ENCODE assay signal across 1 cellular context in genomic region chr10:70672165-70672992, GRCh38.
A peak's percentile ranks its signal among the peaks of the same experiment; 100 is the strongest.
TF ChIP-seq lines count a peak whose summit lies in the region.

A gene with protein sequence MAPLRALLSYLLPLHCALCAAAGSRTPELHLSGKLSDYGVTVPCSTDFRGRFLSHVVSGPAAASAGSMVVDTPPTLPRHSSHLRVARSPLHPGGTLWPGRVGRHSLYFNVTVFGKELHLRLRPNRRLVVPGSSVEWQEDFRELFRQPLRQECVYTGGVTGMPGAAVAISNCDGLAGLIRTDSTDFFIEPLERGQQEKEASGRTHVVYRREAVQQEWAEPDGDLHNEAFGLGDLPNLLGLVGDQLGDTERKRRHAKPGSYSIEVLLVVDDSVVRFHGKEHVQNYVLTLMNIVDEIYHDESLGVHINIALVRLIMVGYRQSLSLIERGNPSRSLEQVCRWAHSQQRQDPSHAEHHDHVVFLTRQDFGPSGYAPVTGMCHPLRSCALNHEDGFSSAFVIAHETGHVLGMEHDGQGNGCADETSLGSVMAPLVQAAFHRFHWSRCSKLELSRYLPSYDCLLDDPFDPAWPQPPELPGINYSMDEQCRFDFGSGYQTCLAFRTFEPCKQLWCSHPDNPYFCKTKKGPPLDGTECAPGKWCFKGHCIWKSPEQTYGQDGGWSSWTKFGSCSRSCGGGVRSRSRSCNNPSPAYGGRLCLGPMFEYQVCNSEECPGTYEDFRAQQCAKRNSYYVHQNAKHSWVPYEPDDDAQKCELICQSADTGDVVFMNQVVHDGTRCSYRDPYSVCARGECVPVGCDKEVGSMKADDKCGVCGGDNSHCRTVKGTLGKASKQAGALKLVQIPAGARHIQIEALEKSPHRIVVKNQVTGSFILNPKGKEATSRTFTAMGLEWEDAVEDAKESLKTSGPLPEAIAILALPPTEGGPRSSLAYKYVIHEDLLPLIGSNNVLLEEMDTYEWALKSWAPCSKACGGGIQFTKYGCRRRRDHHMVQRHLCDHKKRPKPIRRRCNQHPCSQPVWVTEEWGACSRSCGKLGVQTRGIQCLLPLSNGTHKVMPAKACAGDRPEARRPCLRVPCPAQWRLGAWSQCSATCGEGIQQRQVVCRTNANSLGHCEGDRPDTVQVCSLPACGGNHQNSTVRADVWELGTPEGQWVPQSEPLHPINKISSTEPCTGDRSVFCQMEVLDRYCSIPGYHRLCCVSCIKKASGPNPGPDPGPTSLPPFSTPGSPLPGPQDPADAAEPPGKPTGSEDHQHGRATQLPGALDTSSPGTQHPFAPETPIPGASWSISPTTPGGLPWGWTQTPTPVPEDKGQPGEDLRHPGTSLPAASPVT (plus strand): TSS chr10:70672506. CDS start chr10:70672803, 297 bp downstream.

TF ChIP-seq in K562, 482 proteins besides CTCF, POLR2A, EP300 and RAD21 (continued from another document and continues in another):
- TF ChIP-seq, protein P1, sequence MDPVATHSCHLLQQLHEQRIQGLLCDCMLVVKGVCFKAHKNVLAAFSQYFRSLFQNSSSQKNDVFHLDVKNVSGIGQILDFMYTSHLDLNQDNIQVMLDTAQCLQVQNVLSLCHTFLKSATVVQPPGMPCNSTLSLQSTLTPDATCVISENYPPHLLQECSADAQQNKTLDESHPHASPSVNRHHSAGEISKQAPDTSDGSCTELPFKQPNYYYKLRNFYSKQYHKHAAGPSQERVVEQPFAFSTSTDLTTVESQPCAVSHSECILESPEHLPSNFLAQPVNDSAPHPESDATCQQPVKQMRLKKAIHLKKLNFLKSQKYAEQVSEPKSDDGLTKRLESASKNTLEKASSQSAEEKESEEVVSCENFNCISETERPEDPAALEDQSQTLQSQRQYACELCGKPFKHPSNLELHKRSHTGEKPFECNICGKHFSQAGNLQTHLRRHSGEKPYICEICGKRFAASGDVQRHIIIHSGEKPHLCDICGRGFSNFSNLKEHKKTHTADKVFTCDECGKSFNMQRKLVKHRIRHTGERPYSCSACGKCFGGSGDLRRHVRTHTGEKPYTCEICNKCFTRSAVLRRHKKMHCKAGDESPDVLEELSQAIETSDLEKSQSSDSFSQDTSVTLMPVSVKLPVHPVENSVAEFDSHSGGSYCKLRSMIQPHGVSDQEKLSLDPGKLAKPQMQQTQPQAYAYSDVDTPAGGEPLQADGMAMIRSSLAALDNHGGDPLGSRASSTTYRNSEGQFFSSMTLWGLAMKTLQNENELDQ (CRISPR knock-in tag; IDR thresholded peaks at IDR 0.05; ENCODE audit: borderline replicate concordance): no peak
- TF ChIP-seq, protein P2, sequence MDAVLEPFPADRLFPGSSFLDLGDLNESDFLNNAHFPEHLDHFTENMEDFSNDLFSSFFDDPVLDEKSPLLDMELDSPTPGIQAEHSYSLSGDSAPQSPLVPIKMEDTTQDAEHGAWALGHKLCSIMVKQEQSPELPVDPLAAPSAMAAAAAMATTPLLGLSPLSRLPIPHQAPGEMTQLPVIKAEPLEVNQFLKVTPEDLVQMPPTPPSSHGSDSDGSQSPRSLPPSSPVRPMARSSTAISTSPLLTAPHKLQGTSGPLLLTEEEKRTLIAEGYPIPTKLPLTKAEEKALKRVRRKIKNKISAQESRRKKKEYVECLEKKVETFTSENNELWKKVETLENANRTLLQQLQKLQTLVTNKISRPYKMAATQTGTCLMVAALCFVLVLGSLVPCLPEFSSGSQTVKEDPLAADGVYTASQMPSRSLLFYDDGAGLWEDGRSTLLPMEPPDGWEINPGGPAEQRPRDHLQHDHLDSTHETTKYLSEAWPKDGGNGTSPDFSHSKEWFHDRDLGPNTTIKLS (IDR thresholded peaks at IDR 0.05; ENCODE audit: borderline replicate concordance, low read depth): 0 out of 2 replicates have a peak, but pooled peaks have one; percentile 68
- TF ChIP-seq POLR2B (IDR thresholded peaks at IDR 0.05; ENCODE audit: low read depth, partially characterized antibody) (peak; percentile 68), HNRNPH1 (optimal IDR thresholded peaks at IDR 0.05; ENCODE audit: low read depth, low read length) (no peak), TAF7 (tag; IDR thresholded peaks at IDR 0.05) (no peak), MYC (IDR thresholded peaks at IDR 0.05; ENCODE audit: low read depth, low read length) (peak; percentile 74), MYC (CRISPR knock-in tag; IDR thresholded peaks at IDR 0.05; ENCODE audit: borderline replicate concordance, low read depth) (no peak), TCF7 (IDR thresholded peaks at IDR 0.05; ENCODE audit: borderline replicate concordance) (no peak), CBX2 (IDR thresholded peaks at IDR 0.05; ENCODE audit: insufficient read depth, low read length, poor library complexity, severe bottlenecking) (no peak), ESRRA (IDR thresholded peaks at IDR 0.05; ENCODE audit: borderline replicate concordance, low read depth) (0 out of 2 replicates have a peak, but pooled peaks have one; percentile 5), TSHZ1 (CRISPR knock-in tag; IDR thresholded peaks at IDR 0.05) (no peak), ZNF316 (IDR thresholded peaks at IDR 0.05) (no peak), HDAC3 (IDR thresholded peaks at IDR 0.05; ENCODE audit: borderline replicate concordance, partially characterized antibody) (no peak), SMARCE1 (IDR thresholded peaks at IDR 0.05) (no peak), ELF4 (CRISPR knock-in tag; IDR thresholded peaks at IDR 0.05) (no peak), SIN3A (IDR thresholded peaks at IDR 0.05; ENCODE audit: borderline replicate concordance in 2 of 2, control insufficient read depth in 1 of 2, low read depth in 2 of 2, low read length in 2 of 2) (peak; percentile 18 to 34; a peak in 2 of 4 replicates), ZFP1 (CRISPR knock-in tag; IDR thresholded peaks at IDR 0.05) (no peak), THRAP3 (IDR thresholded peaks at IDR 0.05; ENCODE audit: borderline replicate concordance) (no peak), ETV6 (IDR thresholded peaks at IDR 0.05; ENCODE audit: borderline replicate concordance in 1 of 2, low read depth in 2 of 2, low read length in 1 of 2) (no peak), ETV6 (CRISPR knock-in tag; IDR thresholded peaks at IDR 0.05; ENCODE audit: borderline replicate concordance) (no peak), ZKSCAN3 (CRISPR knock-in tag; IDR thresholded peaks at IDR 0.05) (no peak)
- TF ChIP-seq, protein P3, sequence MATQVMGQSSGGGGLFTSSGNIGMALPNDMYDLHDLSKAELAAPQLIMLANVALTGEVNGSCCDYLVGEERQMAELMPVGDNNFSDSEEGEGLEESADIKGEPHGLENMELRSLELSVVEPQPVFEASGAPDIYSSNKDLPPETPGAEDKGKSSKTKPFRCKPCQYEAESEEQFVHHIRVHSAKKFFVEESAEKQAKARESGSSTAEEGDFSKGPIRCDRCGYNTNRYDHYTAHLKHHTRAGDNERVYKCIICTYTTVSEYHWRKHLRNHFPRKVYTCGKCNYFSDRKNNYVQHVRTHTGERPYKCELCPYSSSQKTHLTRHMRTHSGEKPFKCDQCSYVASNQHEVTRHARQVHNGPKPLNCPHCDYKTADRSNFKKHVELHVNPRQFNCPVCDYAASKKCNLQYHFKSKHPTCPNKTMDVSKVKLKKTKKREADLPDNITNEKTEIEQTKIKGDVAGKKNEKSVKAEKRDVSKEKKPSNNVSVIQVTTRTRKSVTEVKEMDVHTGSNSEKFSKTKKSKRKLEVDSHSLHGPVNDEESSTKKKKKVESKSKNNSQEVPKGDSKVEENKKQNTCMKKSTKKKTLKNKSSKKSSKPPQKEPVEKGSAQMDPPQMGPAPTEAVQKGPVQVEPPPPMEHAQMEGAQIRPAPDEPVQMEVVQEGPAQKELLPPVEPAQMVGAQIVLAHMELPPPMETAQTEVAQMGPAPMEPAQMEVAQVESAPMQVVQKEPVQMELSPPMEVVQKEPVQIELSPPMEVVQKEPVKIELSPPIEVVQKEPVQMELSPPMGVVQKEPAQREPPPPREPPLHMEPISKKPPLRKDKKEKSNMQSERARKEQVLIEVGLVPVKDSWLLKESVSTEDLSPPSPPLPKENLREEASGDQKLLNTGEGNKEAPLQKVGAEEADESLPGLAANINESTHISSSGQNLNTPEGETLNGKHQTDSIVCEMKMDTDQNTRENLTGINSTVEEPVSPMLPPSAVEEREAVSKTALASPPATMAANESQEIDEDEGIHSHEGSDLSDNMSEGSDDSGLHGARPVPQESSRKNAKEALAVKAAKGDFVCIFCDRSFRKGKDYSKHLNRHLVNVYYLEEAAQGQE (CRISPR knock-in tag; IDR thresholded peaks at IDR 0.05; ENCODE audit: low read depth): peak; percentile 87
- TF ChIP-seq, protein P4, sequence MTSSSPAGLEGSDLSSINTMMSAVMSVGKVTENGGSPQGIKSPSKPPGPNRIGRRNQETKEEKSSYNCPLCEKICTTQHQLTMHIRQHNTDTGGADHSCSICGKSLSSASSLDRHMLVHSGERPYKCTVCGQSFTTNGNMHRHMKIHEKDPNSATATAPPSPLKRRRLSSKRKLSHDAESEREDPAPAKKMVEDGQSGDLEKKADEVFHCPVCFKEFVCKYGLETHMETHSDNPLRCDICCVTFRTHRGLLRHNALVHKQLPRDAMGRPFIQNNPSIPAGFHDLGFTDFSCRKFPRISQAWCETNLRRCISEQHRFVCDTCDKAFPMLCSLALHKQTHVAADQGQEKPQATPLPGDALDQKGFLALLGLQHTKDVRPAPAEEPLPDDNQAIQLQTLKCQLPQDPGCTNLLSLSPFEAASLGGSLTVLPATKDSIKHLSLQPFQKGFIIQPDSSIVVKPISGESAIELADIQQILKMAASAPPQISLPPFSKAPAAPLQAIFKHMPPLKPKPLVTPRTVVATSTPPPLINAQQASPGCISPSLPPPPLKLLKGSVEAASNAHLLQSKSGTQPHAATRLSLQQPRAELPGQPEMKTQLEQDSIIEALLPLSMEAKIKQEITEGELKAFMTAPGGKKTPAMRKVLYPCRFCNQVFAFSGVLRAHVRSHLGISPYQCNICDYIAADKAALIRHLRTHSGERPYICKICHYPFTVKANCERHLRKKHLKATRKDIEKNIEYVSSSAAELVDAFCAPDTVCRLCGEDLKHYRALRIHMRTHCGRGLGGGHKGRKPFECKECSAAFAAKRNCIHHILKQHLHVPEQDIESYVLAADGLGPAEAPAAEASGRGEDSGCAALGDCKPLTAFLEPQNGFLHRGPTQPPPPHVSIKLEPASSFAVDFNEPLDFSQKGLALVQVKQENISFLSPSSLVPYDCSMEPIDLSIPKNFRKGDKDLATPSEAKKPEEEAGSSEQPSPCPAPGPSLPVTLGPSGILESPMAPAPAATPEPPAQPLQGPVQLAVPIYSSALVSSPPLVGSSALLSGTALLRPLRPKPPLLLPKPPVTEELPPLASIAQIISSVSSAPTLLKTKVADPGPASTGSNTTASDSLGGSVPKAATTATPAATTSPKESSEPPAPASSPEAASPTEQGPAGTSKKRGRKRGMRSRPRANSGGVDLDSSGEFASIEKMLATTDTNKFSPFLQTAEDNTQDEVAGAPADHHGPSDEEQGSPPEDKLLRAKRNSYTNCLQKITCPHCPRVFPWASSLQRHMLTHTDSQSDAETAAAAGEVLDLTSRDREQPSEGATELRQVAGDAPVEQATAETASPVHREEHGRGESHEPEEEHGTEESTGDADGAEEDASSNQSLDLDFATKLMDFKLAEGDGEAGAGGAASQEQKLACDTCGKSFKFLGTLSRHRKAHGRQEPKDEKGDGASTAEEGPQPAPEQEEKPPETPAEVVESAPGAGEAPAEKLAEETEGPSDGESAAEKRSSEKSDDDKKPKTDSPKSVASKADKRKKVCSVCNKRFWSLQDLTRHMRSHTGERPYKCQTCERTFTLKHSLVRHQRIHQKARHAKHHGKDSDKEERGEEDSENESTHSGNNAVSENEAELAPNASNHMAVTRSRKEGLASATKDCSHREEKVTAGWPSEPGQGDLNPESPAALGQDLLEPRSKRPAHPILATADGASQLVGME (CRISPR knock-in tag; IDR thresholded peaks at IDR 0.05): peak; percentile 85
- TF ChIP-seq, protein P5, sequence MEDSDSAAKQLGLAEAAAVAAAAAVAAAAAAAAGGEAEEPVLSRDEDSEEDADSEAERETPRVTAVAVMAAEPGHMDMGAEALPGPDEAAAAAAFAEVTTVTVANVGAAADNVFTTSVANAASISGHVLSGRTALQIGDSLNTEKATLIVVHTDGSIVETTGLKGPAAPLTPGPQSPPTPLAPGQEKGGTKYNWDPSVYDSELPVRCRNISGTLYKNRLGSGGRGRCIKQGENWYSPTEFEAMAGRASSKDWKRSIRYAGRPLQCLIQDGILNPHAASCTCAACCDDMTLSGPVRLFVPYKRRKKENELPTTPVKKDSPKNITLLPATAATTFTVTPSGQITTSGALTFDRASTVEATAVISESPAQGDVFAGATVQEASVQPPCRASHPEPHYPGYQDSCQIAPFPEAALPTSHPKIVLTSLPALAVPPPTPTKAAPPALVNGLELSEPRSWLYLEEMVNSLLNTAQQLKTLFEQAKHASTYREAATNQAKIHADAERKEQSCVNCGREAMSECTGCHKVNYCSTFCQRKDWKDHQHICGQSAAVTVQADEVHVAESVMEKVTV (CRISPR knock-in tag; IDR thresholded peaks at IDR 0.05): no peak
- TF ChIP-seq, protein P6, sequence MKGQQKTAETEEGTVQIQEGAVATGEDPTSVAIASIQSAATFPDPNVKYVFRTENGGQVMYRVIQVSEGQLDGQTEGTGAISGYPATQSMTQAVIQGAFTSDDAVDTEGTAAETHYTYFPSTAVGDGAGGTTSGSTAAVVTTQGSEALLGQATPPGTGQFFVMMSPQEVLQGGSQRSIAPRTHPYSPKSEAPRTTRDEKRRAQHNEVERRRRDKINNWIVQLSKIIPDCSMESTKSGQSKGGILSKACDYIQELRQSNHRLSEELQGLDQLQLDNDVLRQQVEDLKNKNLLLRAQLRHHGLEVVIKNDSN (CRISPR knock-in tag; IDR thresholded peaks at IDR 0.05): no peak
